17 cellular contexts compared by ENCODE assay signal in genomic region chr17:258045-258734, GRCh38.
DNase-seq lines count a peak whose midpoint lies in the region; ATAC-seq and TF ChIP-seq lines count a peak whose summit lies in the region.
"Had no signal": no experiment of that assay in that cellular context is flagged by ENCODE, and none has a peak within 500 bp of the region (broad histone marks: within the 10 kb centered on the region; RNA-seq: fewer than 3 reads in every experiment).

No MANE protein-coding gene starts in this region.

- H3K14ac ChIP-seq in mesenchymal stem cell (ENCODE audit: low read length in 2 of 2) = no peak overlapping the region

- H3K4me2 ChIP-seq in mesenchymal stem cell (ENCODE audit: low read length, poor library complexity, severe bottlenecking) = no peak overlapping the region

- no peak overlapping the region for H2BK15ac ChIP-seq in mesenchymal stem cell (ENCODE audit: low read depth, poor library complexity, severe bottlenecking)

- H3K9ac ChIP-seq in mesenchymal stem cell (ENCODE audit: low read length) = no peak overlapping the region
- H3K9ac ChIP-seq: BLaER1 treated with 17β-estradiol and CSF1 and Interleukin-3, amounts not matched to agents 10 nM and 100 nM had no signal

- H2BK12ac ChIP-seq in mesenchymal stem cell (ENCODE audit: low read length in 2 of 2) = no peak overlapping the region

- no peak overlapping the region for H3K27ac Mint-ChIP-seq in activated T-cell treated with anti-CD3 and anti-CD28 coated beads, Interleukin-2, amount 50 U/mL, for 24 hours
- H3K27ac Mint-ChIP-seq in stimulated activated effector memory CD8-positive, alpha-beta T cell treated with anti-CD3 and anti-CD28 coated beads, Interleukin-12 subunit alpha, Interleukin-12 subunit beta, amount 100 ng/mL, for 72 hours = peak overlapping the region; percentile 16

- H3K4me1 ChIP-seq in RWPE2 (ENCODE audit: insufficient read depth, poor library complexity, severe bottlenecking) (no peaks in the 10 kb centered on the region), mesenchymal stem cell (ENCODE audit: control insufficient read depth, insufficient read depth, low read depth, low read length) (peaks cover 4% of the 10 kb centered on the region)

- H4K8ac ChIP-seq in mesenchymal stem cell (ENCODE audit: low read length) = no peak overlapping the region

- no peak overlapping the region for H3K18ac ChIP-seq in mesenchymal stem cell (ENCODE audit: low read depth in 1 of 2, low read length in 2 of 2)

- H2BK5ac ChIP-seq in mesenchymal stem cell (ENCODE audit: low read depth, low read length, poor library complexity, severe bottlenecking) = no peak overlapping the region

- WGBS in mesenchymal stem cell = 89% methylated on average over 21 of the region's 23 CpGs

- no peak overlapping the region for H4K91ac ChIP-seq in mesenchymal stem cell (ENCODE audit: low read length)

- no peaks in the 10 kb centered on the region for H3K4me1 Mint-ChIP-seq in activated T-cell treated with anti-CD3 and anti-CD28 coated beads, Interleukin-2, amount 50 U/mL, for 24 hours (ENCODE audit: low read depth)
- peaks cover 5% of the 10 kb centered on the region for H3K4me1 Mint-ChIP-seq in stimulated activated effector memory CD8-positive, alpha-beta T cell treated with anti-CD3 and anti-CD28 coated beads, Interleukin-12 subunit alpha, Interleukin-12 subunit beta, amount 100 ng/mL, for 72 hours

- no peaks in the 10 kb centered on the region for H3K27me3 ChIP-seq in RWPE2 (ENCODE audit: insufficient read depth, poor library complexity, severe bottlenecking)
- peaks cover 0 to 8% of the 10 kb centered on the region in 2 experiments for H3K27me3 ChIP-seq in mesenchymal stem cell (ENCODE audit: control insufficient read depth in 1 of 2, insufficient read depth in 1 of 2, low read length in 2 of 2)
- H3K27me3 ChIP-seq: BLaER1 treated with 17β-estradiol and CSF1 and Interleukin-3, amounts not matched to agents 10 nM and 100 nM; cardiac muscle cell had no signal

- H3K4me3 ChIP-seq in RWPE2 (ENCODE audit: severe bottlenecking) (no peak overlapping the region), mesenchymal stem cell (ENCODE audit: insufficient read depth in 1 of 2, low read depth in 1 of 2, low read length in 2 of 2) (no peak overlapping the region)
- H3K4me3 ChIP-seq: BLaER1 treated with 17β-estradiol and CSF1 and Interleukin-3, amounts not matched to agents 10 nM and 100 nM; cardiac muscle cell had no signal

- H3K23ac ChIP-seq in mesenchymal stem cell (ENCODE audit: low read length in 2 of 2) = no peak overlapping the region

- no peaks in the 10 kb centered on the region for H3K9me3 Mint-ChIP-seq in activated T-cell treated with anti-CD3 and anti-CD28 coated beads, Interleukin-2, amount 50 U/mL, for 24 hours
- no peaks in the 10 kb centered on the region for H3K9me3 Mint-ChIP-seq in stimulated activated effector memory CD8-positive, alpha-beta T cell treated with anti-CD3 and anti-CD28 coated beads, Interleukin-12 subunit alpha, Interleukin-12 subunit beta, amount 100 ng/mL, for 72 hours

- no peaks in the 10 kb centered on the region for H3K79me1 ChIP-seq in mesenchymal stem cell (replicated peaks; ENCODE audit: low read length, poor library complexity, severe bottlenecking)

- no peak overlapping the region for H2BK120ac ChIP-seq in mesenchymal stem cell (ENCODE audit: low read depth, low read length)

- no peak overlapping the region for H3K4me3 Mint-ChIP-seq in activated T-cell treated with anti-CD3 and anti-CD28 coated beads, Interleukin-2, amount 50 U/mL, for 24 hours
- H3K4me3 Mint-ChIP-seq in stimulated activated effector memory CD8-positive, alpha-beta T cell treated with anti-CD3 and anti-CD28 coated beads, Interleukin-12 subunit alpha, Interleukin-12 subunit beta, amount 100 ng/mL, for 72 hours = no peak overlapping the region

- H3K36me3 Mint-ChIP-seq in activated T-cell treated with anti-CD3 and anti-CD28 coated beads, Interleukin-2, amount 50 U/mL, for 24 hours (ENCODE audit: low read depth) = no peaks in the 10 kb centered on the region
- no peaks in the 10 kb centered on the region for H3K36me3 Mint-ChIP-seq in stimulated activated effector memory CD8-positive, alpha-beta T cell treated with anti-CD3 and anti-CD28 coated beads, Interleukin-12 subunit alpha, Interleukin-12 subunit beta, amount 100 ng/mL, for 72 hours

- no peaks in the 10 kb centered on the region for H3K9me3 ChIP-seq in RWPE2 (ENCODE audit: severe bottlenecking)
- H3K9me3 ChIP-seq in mesenchymal stem cell (ENCODE audit: control insufficient read depth, low read length) = peaks cover 3% of the 10 kb centered on the region

- TF ChIP-seq CTCF in RWPE2 (IDR thresholded peaks at IDR 0.05; ENCODE audit: poor library complexity, severe bottlenecking) = no peak

- no peak overlapping the region for H3K27ac ChIP-seq in RWPE2 (ENCODE audit: poor library complexity, severe bottlenecking)
- no peak overlapping the region for H3K27ac ChIP-seq in mesenchymal stem cell (ENCODE audit: low read length, poor library complexity, severe bottlenecking)
- H3K27ac ChIP-seq: BLaER1 treated with 17β-estradiol and CSF1 and Interleukin-3, amounts not matched to agents 10 nM and 100 nM; cardiac muscle cell had no signal

- H2AFZ ChIP-seq in mesenchymal stem cell (ENCODE audit: low read depth, low read length) = no peak overlapping the region

- peak; percentile 21 for DNase-seq in activated T-cell treated with anti-CD3 and anti-CD28 coated beads, Interleukin-2, amount 50 U/mL, for 24 hours
- DNase-seq in activated T-cell treated with anti-CD3 and anti-CD28 coated beads for 4 hours (no peak), RWPE2 (ENCODE audit: low spot score) (peak; percentile 19), left lobe of liver (ENCODE audit: low spot score) (peak; percentile 29), mesenchymal stem cell (no peak), mucosa of gallbladder (ENCODE audit: low spot score) (no peak)
- DNase-seq in stimulated activated effector memory CD8-positive, alpha-beta T cell treated with anti-CD3 and anti-CD28 coated beads, Interleukin-12 subunit alpha, Interleukin-12 subunit beta, amount 100 ng/mL, for 72 hours (ENCODE audit: low spot score in 2 of 2) = no peak
- DNase-seq in stimulated activated CD4-positive, alpha-beta T cell treated with anti-CD3 and anti-CD28 coated beads, Interleukin-1b, Interleukin-23, amount 100 ng/mL, for 48 hours = no peak
- DNase-seq: amniotic stem cell; erythroblast; NCI-H1105; NCI-H2081; stimulated activated CD8-positive, alpha-beta memory T cell treated with anti-CD3 and anti-CD28 coated beads, Interleukin-4, amount 100 ng/mL, for 48 hours; substantia nigra had no signal

- no peaks in the 10 kb centered on the region for H3K27me3 Mint-ChIP-seq in activated T-cell treated with anti-CD3 and anti-CD28 coated beads, Interleukin-2, amount 50 U/mL, for 24 hours

- H3K36me3 ChIP-seq in RWPE2 (ENCODE audit: low read depth) = no peaks in the 10 kb centered on the region
- peaks cover 0 to 6% of the 10 kb centered on the region in 2 experiments for H3K36me3 ChIP-seq in mesenchymal stem cell (ENCODE audit: control insufficient read depth in 1 of 2, insufficient read depth in 2 of 2, low read depth in 1 of 2, low read length in 2 of 2)
- H3K36me3 ChIP-seq: cardiac muscle cell had no signal

- ATAC-seq in RWPE2 (ENCODE audit: low read depth) (no peak), left lobe of liver (peak; percentile 29)
- no peak for ATAC-seq in stimulated activated effector memory CD8-positive, alpha-beta T cell treated with anti-CD3 and anti-CD28 coated beads, Interleukin-12 subunit alpha, Interleukin-12 subunit beta, amount 100 ng/mL, for 72 hours
- ATAC-seq: Panc1 had no signal

- H3K4ac ChIP-seq in mesenchymal stem cell (ENCODE audit: low read depth in 1 of 2, low read length in 2 of 2) = no peak overlapping the region

- H2AK5ac ChIP-seq in mesenchymal stem cell (ENCODE audit: low read length, severe bottlenecking) = no peak overlapping the region

Comparison
In these comparisons a context has a peak if more than half of its experiments do, and no peak if none do; other contexts are left out.
1. DNase-seq: peak in activated T-cell treated with anti-CD3 and anti-CD28 coated beads, Interleukin-2, amount 50 U/mL, for 24 hours (single experiment), RWPE2 (single experiment) and left lobe of liver (single experiment); none in activated T-cell treated with anti-CD3 and anti-CD28 coated beads for 4 hours (single experiment), stimulated activated effector memory CD8-positive, alpha-beta T cell treated with anti-CD3 and anti-CD28 coated beads, Interleukin-12 subunit alpha, Interleukin-12 subunit beta, amount 100 ng/mL, for 72 hours (0 of 2), mesenchymal stem cell (single experiment), stimulated activated CD4-positive, alpha-beta T cell treated with anti-CD3 and anti-CD28 coated beads, Interleukin-1b, Interleukin-23, amount 100 ng/mL, for 48 hours (single experiment) and mucosa of gallbladder (single experiment).